ENCODE assay signal across 24 cellular contexts in the genomic region with DNA sequence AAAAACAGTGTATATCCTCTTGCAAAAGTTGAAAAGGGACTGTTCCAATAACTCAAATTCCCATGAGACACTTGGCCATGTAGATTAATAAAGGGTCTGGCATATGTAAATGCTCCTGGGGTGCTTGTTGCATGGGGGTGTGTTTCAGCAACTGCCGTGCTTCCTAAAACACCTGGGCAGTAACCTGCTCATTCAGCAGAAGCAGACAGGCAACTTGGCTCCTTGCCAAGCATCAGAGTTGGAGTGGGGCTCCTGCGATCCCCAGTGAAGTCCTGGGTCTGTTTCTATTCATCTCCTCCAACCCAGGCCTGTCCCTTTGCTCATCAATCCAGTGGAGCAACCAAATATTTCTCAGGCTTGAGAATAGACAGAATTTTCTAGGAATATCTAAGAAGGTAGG. TPM values are rescaled to one million over a fixed set of nuclear protein-coding genes. Genes with fewer than 3 reads are reported as not detected.
DNase-seq lines count a peak whose midpoint lies in the region; ATAC-seq and TF ChIP-seq lines count a peak whose summit lies in the region.
"Had no signal": no experiment of that assay in that cellular context is flagged by ENCODE, and none has a peak within 500 bp of the region (broad histone marks: within the 10 kb centered on the region; RNA-seq: fewer than 3 reads in every experiment).

No MANE protein-coding gene starts in this region.

- TF ChIP-seq CTCF in SK-N-SH (IDR thresholded peaks at IDR 0.05) (no peak), Caco-2 (IDR thresholded peaks at IDR 0.05; ENCODE audit: insufficient read depth in 1 of 2, low read depth in 1 of 2, low read length in 1 of 2, severe bottlenecking in 1 of 2, unreplicated experiment in 1 of 2) (no peak)

- no peaks in the 10 kb centered on the region for H4K20me1 ChIP-seq in SK-N-SH (ENCODE audit: insufficient read depth)

- no peaks in the 10 kb centered on the region for H3K9me3 Mint-ChIP-seq in Caco-2 (ENCODE audit: unreplicated experiment)
- H3K9me3 Mint-ChIP-seq: H9, HFFc6 had no signal

- no peaks in the 10 kb centered on the region for H3K36me3 ChIP-seq in SK-N-SH (replicated peaks in 1 of 2; ENCODE audit: control insufficient read depth in 1 of 2, insufficient read depth in 2 of 2, low read length in 1 of 2)
- H3K36me3 ChIP-seq in Caco-2 (ENCODE audit: control insufficient read depth, insufficient read depth, low read length), result no peaks in the 10 kb centered on the region

- H3K27me3 ChIP-seq in SK-N-SH (ENCODE audit: insufficient read depth), result no peaks in the 10 kb centered on the region
- no peaks in the 10 kb centered on the region for H3K27me3 ChIP-seq in Caco-2 (replicated peaks; ENCODE audit: control insufficient read depth, insufficient read depth, low read length)

- CTCF ChIA-PET in SK-N-SH (lab: Yijun Ruan, JAX) (interaction anchor here (1.4 to 1.7 kb wide), 2 partner anchors 11 to 17 kb away, joined by 3 to 4 read pairs; no protein-coding TSS in a partner anchor), Caco-2 (lab: Charles Lee) (no interaction called here)

- peaks cover 0 to 2% of the 10 kb centered on the region in 2 experiments; a peak in 1 of 4 replicates for H3K4me1 ChIP-seq in SK-N-SH (ENCODE audit: control insufficient read depth in 1 of 2, insufficient read depth in 2 of 2, low read depth in 1 of 2, low read length in 1 of 2)
- no peaks in the 10 kb centered on the region for H3K4me1 ChIP-seq in Caco-2

- 90% methylated on average over 1 of the region's 2 CpGs for WGBS in SK-N-SH (ENCODE audit: low lambda C conversion rate)

- H3K4me1 Mint-ChIP-seq in Caco-2 (ENCODE audit: low read depth, unreplicated experiment), result no peaks in the 10 kb centered on the region
- H3K4me1 Mint-ChIP-seq: T-helper 17 cell had no signal

- intact Hi-C loops in Caco-2 (cut with micrococcal nuclease; ENCODE audit: unreplicated experiment), result no loop called here

- no peak overlapping the region for H3K4me2 ChIP-seq in SK-N-SH

- H2AFZ ChIP-seq in SK-N-SH (ENCODE audit: low read depth), result no peak overlapping the region

- POLR2A ChIA-PET in SK-N-SH (lab: Yijun Ruan, JAX), result no interaction called here
- POLR2A ChIA-PET in Caco-2 (lab: Charles Lee), result no interaction called here

- H3K79me2 ChIP-seq in SK-N-SH (ENCODE audit: insufficient read depth), result no peaks in the 10 kb centered on the region

- H3K9me3 ChIP-seq in SK-N-SH (no peaks in the 10 kb centered on the region), Caco-2 (no peaks in the 10 kb centered on the region)

- no peak overlapping the region for H3K4me3 ChIP-seq in SK-N-SH (ENCODE audit: low read depth in 2 of 2, low read length in 1 of 2)
- H3K4me3 ChIP-seq in Caco-2 (ENCODE audit: low read depth, low read length), result no peak overlapping the region
- H3K4me3 ChIP-seq: GM12878 had no signal

- H3K36me3 Mint-ChIP-seq in Caco-2 (ENCODE audit: insufficient read depth, unreplicated experiment), result no peaks in the 10 kb centered on the region
- H3K36me3 Mint-ChIP-seq: CD8-positive, alpha-beta memory T cell had no signal

- DNase-seq in SK-N-SH, result no peak
- DNase-seq in NCI-H146 (lab: John Stamatoyannopoulos, UW), result peak; percentile 57
- peak; percentile 9 for DNase-seq in NCI-H510A (lab: John Stamatoyannopoulos, UW)
- no peak for DNase-seq in activated CD4-positive, alpha-beta T cell treated with anti-CD3 and anti-CD28 coated beads for 4 hours
- DNase-seq in DMS 273 (lab: John Stamatoyannopoulos, UW; ENCODE audit: unreplicated experiment), result no peak
- no peak for DNase-seq in Caco-2
- DNase-seq: CD8-positive, alpha-beta memory T cell; DND-41; H9; HFFc6; KBM-7; MM.1S; NCI-H1048; NCI-H1694; NCI-H2107; NCI-H446; NCI-H774; OCI-M1; SW 1271; T-helper 17 cell had no signal

- no peak for ATAC-seq in SK-N-SH treated with all-trans-retinoic acid at 6 μM for 48 hours
- ATAC-seq: GM12878, Right ventricle myocardium inferior, T-helper 17 cell had no signal

- peaks cover 5% of the 10 kb centered on the region for H3K27me3 Mint-ChIP-seq in Caco-2 (ENCODE audit: insufficient read depth, unreplicated experiment)
- H3K27me3 Mint-ChIP-seq: CD8-positive, alpha-beta memory T cell; T-helper 17 cell had no signal

- H3K4me3 Mint-ChIP-seq in Caco-2 (ENCODE audit: unreplicated experiment), result no peak overlapping the region
- H3K4me3 Mint-ChIP-seq: H9, HFFc6, T-helper 17 cell had no signal

- TF ChIP-seq RAD21 in SK-N-SH (IDR thresholded peaks at IDR 0.05; ENCODE audit: low read length), result no peak

- H3K27ac Mint-ChIP-seq in Caco-2 (ENCODE audit: unreplicated experiment), result no peak overlapping the region
- H3K27ac Mint-ChIP-seq: H9, HFFc6, T-helper 17 cell had no signal

- BruUV-seq in Caco-2 (replicated peaks; lab: Mats Ljungman, UMichigan), result no TSS peak

- H3K9me2 ChIP-seq in SK-N-SH, result no peaks in the 10 kb centered on the region

- no peak overlapping the region for H3K27ac ChIP-seq in SK-N-SH (ENCODE audit: low read depth in 2 of 2, low read length in 1 of 2)
- H3K27ac ChIP-seq: C4-2B had no signal

- no peak overlapping the region for H3K9ac ChIP-seq in SK-N-SH

- H3F3A ChIP-seq in SK-N-SH (replicated peaks; ENCODE audit: insufficient read depth), result no peaks in the 10 kb centered on the region

- no peak for TF ChIP-seq EP300 in SK-N-SH (IDR thresholded peaks at IDR 0.05; ENCODE audit: borderline replicate concordance in 1 of 2, low read depth in 1 of 2, low read length in 1 of 2)

TF ChIP-seq in SK-N-SH, 30 proteins besides CTCF, POLR2A, EP300 and RAD21:
- peak; percentile 7; the same call in 1 of the 2 replicates for TF ChIP-seq NFIC (IDR thresholded peaks at IDR 0.05; ENCODE audit: borderline replicate concordance)
- TF ChIP-seq FOXM1 (IDR thresholded peaks at IDR 0.05; ENCODE audit: low read depth), result no peak
- no peak for TF ChIP-seq TAF1 (IDR thresholded peaks at IDR 0.05; ENCODE audit: borderline replicate concordance, low read depth, low read length)
TF ChIP-seq in SK-N-SH: peak in this region for 1.

TF ChIP-seq in SK-N-SH treated with all-trans-retinoic acid at 6 μM for 48 hours, 23 proteins besides CTCF, POLR2A, EP300 and RAD21 (continues in another document):
- TF ChIP-seq ZC3H10 (CRISPR knock-in tag; IDR thresholded peaks at IDR 0.05), result no peak
- no peak for TF ChIP-seq GLIS3 (CRISPR knock-in tag; IDR thresholded peaks at IDR 0.05)
- TF ChIP-seq BACH2 (CRISPR knock-in tag; IDR thresholded peaks at IDR 0.05; ENCODE audit: borderline replicate concordance), result no peak
- no peak for TF ChIP-seq ZNF8 (CRISPR knock-in tag; IDR thresholded peaks at IDR 0.05)
- TF ChIP-seq ZFP3 (CRISPR knock-in tag; IDR thresholded peaks at IDR 0.05), result no peak
- TF ChIP-seq PATZ1 (CRISPR knock-in tag; IDR thresholded peaks at IDR 0.05; ENCODE audit: borderline replicate concordance), result no peak
- TF ChIP-seq CSRNP3 (CRISPR knock-in tag; IDR thresholded peaks at IDR 0.05), result no peak
- no peak for TF ChIP-seq PPARA (CRISPR knock-in tag; IDR thresholded peaks at IDR 0.05; ENCODE audit: borderline replicate concordance)

RNA-seq across cellular contexts. Expression of gene ADAM12, which starts 42.2 kb away (rescaled TPM):
- polyA plus RNA-seq in SK-N-SH (2012; rRNA removed), result 24.0 and 25.0 TPM in 2 replicates
- 29.1 and 32.7 TPM in 2 replicates for polyA plus RNA-seq in SK-N-SH (2012; cell fraction: cytosol; rRNA removed)
- 26.1 and 36.9 TPM in 2 replicates for polyA plus RNA-seq in SK-N-SH (2012; cell fraction: nucleus; rRNA removed)
- not detected in 2 replicates for total RNA-seq in Caco-2 (2022)

Comparison
In these comparisons a context has a peak if more than half of its experiments do, and no peak if none do; other contexts are left out.
1. DNase-seq: peak in NCI-H146 (single experiment) and NCI-H510A (single experiment); none in SK-N-SH (single experiment), activated CD4-positive, alpha-beta T cell treated with anti-CD3 and anti-CD28 coated beads for 4 hours (0 of 2), DMS 273 (single experiment) and Caco-2 (0 of 2).